In genomic region chr9:6827370-6827949, GRCh38 we compare ENCODE assay signal across 8 cellular contexts.
DNase-seq lines count a peak whose midpoint lies in the region; ATAC-seq, FAIRE-seq and TF ChIP-seq lines count a peak whose summit lies in the region.

No MANE protein-coding gene starts in this region.

- no peaks in the 10 kb centered on the region for H3K9me3 ChIP-seq in OCI-LY3 (ENCODE audit: insufficient read depth, low read length)

- H3K4me1 ChIP-seq in OCI-LY3 (ENCODE audit: low read length): no peaks in the 10 kb centered on the region

- peaks cover 4% of the 10 kb centered on the region; the same call in 1 of the 2 replicates for H4K20me1 ChIP-seq in OCI-LY3 (ENCODE audit: insufficient read depth, low read length)

- H3K27ac ChIP-seq in OCI-LY3 (ENCODE audit: low read length) (no peak overlapping the region), brain microvascular endothelial cell (no peak overlapping the region)

- in situ Hi-C loops in brain microvascular endothelial cell (cut with HindIII; ENCODE audit: low pct_ligation_motif_present, low sequenced_read_pairs): no loop called here

- FAIRE-seq in urothelium cell line (lab: Jason Lieb, UNC): no peak

- H3K4me3 ChIP-seq in OCI-LY3 (ENCODE audit: low read length) (no peak overlapping the region), brain microvascular endothelial cell (ENCODE audit: low read depth, low read length) (no peak overlapping the region)

- ATAC-seq in left lobe of liver: peak; percentile 60

- H2AFZ ChIP-seq in OCI-LY3 (ENCODE audit: low read depth, low read length): no peak overlapping the region

- DNase-seq in stimulated activated CD4-positive, alpha-beta T cell treated with anti-CD3 and anti-CD28 coated beads, Interleukin-12 subunit alpha, Interleukin-12 subunit beta, amount 100 ng/mL, for 48 hours (ENCODE audit: low read depth in 2 of 3, low spot score in 1 of 3): peak in 2 of 3 donors; percentile 10 to 63
- DNase-seq in stimulated activated CD4-positive, alpha-beta T cell treated with anti-CD3 and anti-CD28 coated beads, Interleukin-12 subunit alpha, Interleukin-12 subunit beta, amount 100 ng/mL, for 4 hours: no peak
- DNase-seq in HS-27A (ENCODE audit: low read depth) (peak; percentile 9), brain microvascular endothelial cell (peak; percentile 36), left lobe of liver (ENCODE audit: low spot score) (no peak), urothelium cell line (ENCODE audit: low spot score) (peak; percentile 21), HK-2 (ENCODE audit: unreplicated experiment) (no peak)

- H3K27me3 ChIP-seq in OCI-LY3 (ENCODE audit: low read depth, low read length) (no peaks in the 10 kb centered on the region), brain microvascular endothelial cell (replicated peaks) (no peaks in the 10 kb centered on the region)

- no peaks in the 10 kb centered on the region for H3K79me2 ChIP-seq in OCI-LY3 (ENCODE audit: low read length)

- TF ChIP-seq CTCF in OCI-LY3 (IDR thresholded peaks at IDR 0.05; ENCODE audit: low read depth, low read length): peak; percentile 70
- peak; percentile 61 for TF ChIP-seq CTCF in brain microvascular endothelial cell (IDR thresholded peaks at IDR 0.05; ENCODE audit: low read depth, low read length, missing control alignments)

- H3K9ac ChIP-seq in OCI-LY3 (ENCODE audit: low read length): no peak overlapping the region

- no peaks in the 10 kb centered on the region for H3K36me3 ChIP-seq in OCI-LY3 (replicated peaks; ENCODE audit: low read depth, low read length)
- H3K36me3 ChIP-seq in brain microvascular endothelial cell (replicated peaks): peaks cover 4% of the 10 kb centered on the region

- H3K4me2 ChIP-seq in OCI-LY3 (ENCODE audit: low read length): no peak overlapping the region

Comparison
In these comparisons a context has a peak if more than half of its experiments do, and no peak if none do; other contexts are left out.
1. DNase-seq: peak in stimulated activated CD4-positive, alpha-beta T cell treated with anti-CD3 and anti-CD28 coated beads, Interleukin-12 subunit alpha, Interleukin-12 subunit beta, amount 100 ng/mL, for 48 hours (2 of 3), HS-27A (single experiment), brain microvascular endothelial cell (single experiment) and urothelium cell line (single experiment); none in stimulated activated CD4-positive, alpha-beta T cell treated with anti-CD3 and anti-CD28 coated beads, Interleukin-12 subunit alpha, Interleukin-12 subunit beta, amount 100 ng/mL, for 4 hours (single experiment), left lobe of liver (single experiment) and HK-2 (single experiment).